2 cellular contexts compared by ENCODE assay signal in the genomic region with DNA sequence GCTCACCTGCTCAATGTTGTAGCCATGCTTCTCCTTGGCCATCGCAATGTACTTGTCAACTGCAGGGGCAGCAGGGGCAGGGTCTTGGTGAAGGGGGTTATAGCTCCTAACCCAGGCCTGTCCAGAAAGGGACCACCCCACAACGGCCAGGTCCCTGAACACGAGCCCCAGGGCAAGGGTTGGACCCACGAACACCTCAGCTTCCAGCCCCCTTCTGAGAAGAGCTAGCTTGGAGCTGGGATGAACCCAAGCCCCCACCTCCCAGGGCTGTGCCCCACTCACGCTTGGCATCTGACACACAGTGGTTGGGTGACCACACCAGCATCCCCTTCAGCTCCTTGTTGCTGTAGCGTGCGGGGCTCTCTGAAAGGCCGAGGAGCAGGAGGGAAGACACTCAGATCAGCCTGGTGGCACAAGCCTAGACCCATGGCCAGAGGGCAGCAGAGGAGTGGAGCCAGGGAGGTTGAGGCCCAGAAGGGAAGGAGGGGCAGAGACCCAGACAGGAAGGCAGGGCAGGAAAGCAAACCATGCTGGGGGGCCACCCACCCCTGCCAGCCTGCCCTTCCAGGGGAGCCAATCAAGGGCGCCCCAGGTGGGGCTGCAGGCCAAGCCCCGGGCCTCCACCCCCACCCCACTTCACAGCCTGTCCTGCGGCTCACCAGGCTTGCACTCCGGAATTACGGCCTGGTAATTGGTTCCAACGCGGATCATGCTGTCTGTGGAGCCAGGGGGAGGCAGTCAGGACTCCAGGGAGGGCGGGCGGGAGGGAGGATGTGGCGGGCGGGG.
TF ChIP-seq lines count a peak whose summit lies in the region.

No MANE protein-coding gene starts in this region.

TF ChIP-seq in SK-N-SH, 30 proteins besides CTCF, POLR2A, EP300 and RAD21 (continued from another document):
- TF ChIP-seq, protein P1, sequence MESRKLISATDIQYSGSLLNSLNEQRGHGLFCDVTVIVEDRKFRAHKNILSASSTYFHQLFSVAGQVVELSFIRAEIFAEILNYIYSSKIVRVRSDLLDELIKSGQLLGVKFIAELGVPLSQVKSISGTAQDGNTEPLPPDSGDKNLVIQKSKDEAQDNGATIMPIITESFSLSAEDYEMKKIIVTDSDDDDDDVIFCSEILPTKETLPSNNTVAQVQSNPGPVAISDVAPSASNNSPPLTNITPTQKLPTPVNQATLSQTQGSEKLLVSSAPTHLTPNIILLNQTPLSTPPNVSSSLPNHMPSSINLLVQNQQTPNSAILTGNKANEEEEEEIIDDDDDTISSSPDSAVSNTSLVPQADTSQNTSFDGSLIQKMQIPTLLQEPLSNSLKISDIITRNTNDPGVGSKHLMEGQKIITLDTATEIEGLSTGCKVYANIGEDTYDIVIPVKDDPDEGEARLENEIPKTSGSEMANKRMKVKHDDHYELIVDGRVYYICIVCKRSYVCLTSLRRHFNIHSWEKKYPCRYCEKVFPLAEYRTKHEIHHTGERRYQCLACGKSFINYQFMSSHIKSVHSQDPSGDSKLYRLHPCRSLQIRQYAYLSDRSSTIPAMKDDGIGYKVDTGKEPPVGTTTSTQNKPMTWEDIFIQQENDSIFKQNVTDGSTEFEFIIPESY (IDR thresholded peaks at IDR 0.05; ENCODE audit: borderline replicate concordance, low read depth) = no peak
- TF ChIP-seq, protein P2, sequence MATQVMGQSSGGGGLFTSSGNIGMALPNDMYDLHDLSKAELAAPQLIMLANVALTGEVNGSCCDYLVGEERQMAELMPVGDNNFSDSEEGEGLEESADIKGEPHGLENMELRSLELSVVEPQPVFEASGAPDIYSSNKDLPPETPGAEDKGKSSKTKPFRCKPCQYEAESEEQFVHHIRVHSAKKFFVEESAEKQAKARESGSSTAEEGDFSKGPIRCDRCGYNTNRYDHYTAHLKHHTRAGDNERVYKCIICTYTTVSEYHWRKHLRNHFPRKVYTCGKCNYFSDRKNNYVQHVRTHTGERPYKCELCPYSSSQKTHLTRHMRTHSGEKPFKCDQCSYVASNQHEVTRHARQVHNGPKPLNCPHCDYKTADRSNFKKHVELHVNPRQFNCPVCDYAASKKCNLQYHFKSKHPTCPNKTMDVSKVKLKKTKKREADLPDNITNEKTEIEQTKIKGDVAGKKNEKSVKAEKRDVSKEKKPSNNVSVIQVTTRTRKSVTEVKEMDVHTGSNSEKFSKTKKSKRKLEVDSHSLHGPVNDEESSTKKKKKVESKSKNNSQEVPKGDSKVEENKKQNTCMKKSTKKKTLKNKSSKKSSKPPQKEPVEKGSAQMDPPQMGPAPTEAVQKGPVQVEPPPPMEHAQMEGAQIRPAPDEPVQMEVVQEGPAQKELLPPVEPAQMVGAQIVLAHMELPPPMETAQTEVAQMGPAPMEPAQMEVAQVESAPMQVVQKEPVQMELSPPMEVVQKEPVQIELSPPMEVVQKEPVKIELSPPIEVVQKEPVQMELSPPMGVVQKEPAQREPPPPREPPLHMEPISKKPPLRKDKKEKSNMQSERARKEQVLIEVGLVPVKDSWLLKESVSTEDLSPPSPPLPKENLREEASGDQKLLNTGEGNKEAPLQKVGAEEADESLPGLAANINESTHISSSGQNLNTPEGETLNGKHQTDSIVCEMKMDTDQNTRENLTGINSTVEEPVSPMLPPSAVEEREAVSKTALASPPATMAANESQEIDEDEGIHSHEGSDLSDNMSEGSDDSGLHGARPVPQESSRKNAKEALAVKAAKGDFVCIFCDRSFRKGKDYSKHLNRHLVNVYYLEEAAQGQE (IDR thresholded peaks at IDR 0.05; ENCODE audit: low read depth, low read length) = no peak
- TF ChIP-seq NRF1 (IDR thresholded peaks at IDR 0.05; ENCODE audit: low read depth, low read length) (no peak), NFIC (IDR thresholded peaks at IDR 0.05; ENCODE audit: borderline replicate concordance) (no peak)
- TF ChIP-seq, protein P3, sequence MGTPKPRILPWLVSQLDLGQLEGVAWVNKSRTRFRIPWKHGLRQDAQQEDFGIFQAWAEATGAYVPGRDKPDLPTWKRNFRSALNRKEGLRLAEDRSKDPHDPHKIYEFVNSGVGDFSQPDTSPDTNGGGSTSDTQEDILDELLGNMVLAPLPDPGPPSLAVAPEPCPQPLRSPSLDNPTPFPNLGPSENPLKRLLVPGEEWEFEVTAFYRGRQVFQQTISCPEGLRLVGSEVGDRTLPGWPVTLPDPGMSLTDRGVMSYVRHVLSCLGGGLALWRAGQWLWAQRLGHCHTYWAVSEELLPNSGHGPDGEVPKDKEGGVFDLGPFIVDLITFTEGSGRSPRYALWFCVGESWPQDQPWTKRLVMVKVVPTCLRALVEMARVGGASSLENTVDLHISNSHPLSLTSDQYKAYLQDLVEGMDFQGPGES (IDR thresholded peaks at IDR 0.05; ENCODE audit: low read depth, low read length) = no peak

TF ChIP-seq in SK-N-SH treated with all-trans-retinoic acid at 6 μM for 48 hours, 23 proteins besides CTCF, POLR2A, EP300 and RAD21 (continued from another document):
- TF ChIP-seq, protein P4, sequence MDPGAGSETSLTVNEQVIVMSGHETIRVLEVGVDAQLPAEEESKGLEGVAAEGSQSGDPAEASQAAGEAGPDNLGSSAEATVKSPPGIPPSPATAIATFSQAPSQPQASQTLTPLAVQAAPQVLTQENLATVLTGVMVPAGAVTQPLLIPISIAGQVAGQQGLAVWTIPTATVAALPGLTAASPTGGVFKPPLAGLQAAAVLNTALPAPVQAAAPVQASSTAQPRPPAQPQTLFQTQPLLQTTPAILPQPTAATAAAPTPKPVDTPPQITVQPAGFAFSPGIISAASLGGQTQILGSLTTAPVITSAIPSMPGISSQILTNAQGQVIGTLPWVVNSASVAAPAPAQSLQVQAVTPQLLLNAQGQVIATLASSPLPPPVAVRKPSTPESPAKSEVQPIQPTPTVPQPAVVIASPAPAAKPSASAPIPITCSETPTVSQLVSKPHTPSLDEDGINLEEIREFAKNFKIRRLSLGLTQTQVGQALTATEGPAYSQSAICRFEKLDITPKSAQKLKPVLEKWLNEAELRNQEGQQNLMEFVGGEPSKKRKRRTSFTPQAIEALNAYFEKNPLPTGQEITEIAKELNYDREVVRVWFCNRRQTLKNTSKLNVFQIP (CRISPR knock-in tag; IDR thresholded peaks at IDR 0.05; ENCODE audit: borderline replicate concordance, low read depth) = no peak
- TF ChIP-seq BACH2 (CRISPR knock-in tag; IDR thresholded peaks at IDR 0.05; ENCODE audit: borderline replicate concordance) (no peak), ZNF565 (CRISPR knock-in tag; conservative IDR thresholded peaks at IDR 0.05; ENCODE audit: low read depth) (no peak), ZNF70 (CRISPR knock-in tag; IDR thresholded peaks at IDR 0.05) (no peak)
- TF ChIP-seq, protein P5, sequence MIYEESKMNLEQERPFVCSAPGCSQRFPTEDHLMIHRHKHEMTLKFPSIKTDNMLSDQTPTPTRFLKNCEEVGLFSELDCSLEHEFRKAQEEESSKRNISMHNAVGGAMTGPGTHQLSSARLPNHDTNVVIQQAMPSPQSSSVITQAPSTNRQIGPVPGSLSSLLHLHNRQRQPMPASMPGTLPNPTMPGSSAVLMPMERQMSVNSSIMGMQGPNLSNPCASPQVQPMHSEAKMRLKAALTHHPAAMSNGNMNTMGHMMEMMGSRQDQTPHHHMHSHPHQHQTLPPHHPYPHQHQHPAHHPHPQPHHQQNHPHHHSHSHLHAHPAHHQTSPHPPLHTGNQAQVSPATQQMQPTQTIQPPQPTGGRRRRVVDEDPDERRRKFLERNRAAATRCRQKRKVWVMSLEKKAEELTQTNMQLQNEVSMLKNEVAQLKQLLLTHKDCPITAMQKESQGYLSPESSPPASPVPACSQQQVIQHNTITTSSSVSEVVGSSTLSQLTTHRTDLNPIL (CRISPR knock-in tag; IDR thresholded peaks at IDR 0.05; ENCODE audit: low read depth) = no peak
- TF ChIP-seq, protein P6, sequence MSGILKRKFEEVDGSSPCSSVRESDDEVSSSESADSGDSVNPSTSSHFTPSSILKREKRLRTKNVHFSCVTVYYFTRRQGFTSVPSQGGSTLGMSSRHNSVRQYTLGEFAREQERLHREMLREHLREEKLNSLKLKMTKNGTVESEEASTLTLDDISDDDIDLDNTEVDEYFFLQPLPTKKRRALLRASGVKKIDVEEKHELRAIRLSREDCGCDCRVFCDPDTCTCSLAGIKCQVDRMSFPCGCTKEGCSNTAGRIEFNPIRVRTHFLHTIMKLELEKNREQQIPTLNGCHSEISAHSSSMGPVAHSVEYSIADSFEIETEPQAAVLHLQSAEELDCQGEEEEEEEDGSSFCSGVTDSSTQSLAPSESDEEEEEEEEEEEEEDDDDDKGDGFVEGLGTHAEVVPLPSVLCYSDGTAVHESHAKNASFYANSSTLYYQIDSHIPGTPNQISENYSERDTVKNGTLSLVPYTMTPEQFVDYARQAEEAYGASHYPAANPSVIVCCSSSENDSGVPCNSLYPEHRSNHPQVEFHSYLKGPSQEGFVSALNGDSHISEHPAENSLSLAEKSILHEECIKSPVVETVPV (CRISPR knock-in tag; IDR thresholded peaks at IDR 0.05) = no peak
TF ChIP-seq in SK-N-SH treated with all-trans-retinoic acid at 6 μM for 48 hours: peak in this region for 0.
